In genomic region chr7:36894190-36894589, GRCh38 we compare ENCODE assay signal across 24 cellular contexts.
A peak's percentile ranks its signal among the peaks of the same experiment; 100 is the strongest.
DNase-seq lines count a peak whose midpoint lies in the region; ATAC-seq and TF ChIP-seq lines count a peak whose summit lies in the region.
"Had no signal": no experiment of that assay in that cellular context is flagged by ENCODE, and none has a peak within 500 bp of the region (broad histone marks: within the 10 kb centered on the region; RNA-seq: fewer than 3 reads in every experiment).

No MANE protein-coding gene starts in this region.

- H3K4me1 Mint-ChIP-seq in activated CD4-positive, alpha-beta T cell treated with anti-CD3 and anti-CD28 coated beads, Interleukin-2, amount 10 ng/mL, durations not matched to agents 7 days and 5 days: peaks cover 14% of the 10 kb centered on the region
- H3K4me1 Mint-ChIP-seq in activated naive CD8-positive, alpha-beta T cell treated with anti-CD3 and anti-CD28 coated beads for 36 hours: peaks cover 16% of the 10 kb centered on the region

- DNase-seq in activated CD4-positive, alpha-beta T cell treated with anti-CD3 and anti-CD28 coated beads, Interleukin-2, amount 10 ng/mL, durations not matched to agents 7 days and 5 days: no peak
- DNase-seq in activated CD4-positive, alpha-beta T cell treated with anti-CD3 and anti-CD28 coated beads for 4 hours: no peak
- peak; percentile 2 for DNase-seq in activated naive CD8-positive, alpha-beta T cell treated with anti-CD3 and anti-CD28 coated beads for 36 hours
- DNase-seq in sciatic nerve (ENCODE audit: low spot score): no peak
- DNase-seq in dorsolateral prefrontal cortex: no peak
- DNase-seq in NCI-H2107 (lab: John Stamatoyannopoulos, UW): no peak
- no peak for DNase-seq in HK-2 (ENCODE audit: unreplicated experiment)
- DNase-seq: amniotic stem cell; caudate nucleus; gastrocnemius medialis; GDM1; KBM-7; mesendoderm; naive thymus-derived CD4-positive, alpha-beta T cell; NCI-H187; NK-92 treated with Interleukin-12 subunit alpha and Interleukin-12 subunit beta, amount 100 ng/mL, for 24 hours; RPMI8226; stimulated activated CD4-positive, alpha-beta T cell treated with anti-CD3 and anti-CD28 coated beads, Interleukin-2, amount 100 ng/mL, for 48 hours had no signal

- ATAC-seq in GM18867 (IDR thresholded peaks at IDR 0.05; ENCODE audit: unreplicated experiment) (peak; percentile 44), sciatic nerve (peak; percentile 18)
- ATAC-seq: A549; gastrocnemius medialis; naive thymus-derived CD4-positive, alpha-beta T cell; SK-N-SH treated with all-trans-retinoic acid at 6 μM for 48 hours had no signal

- CTCF ChIA-PET in activated CD4-positive, alpha-beta T cell treated with anti-CD3 and anti-CD28 coated beads, Interleukin-2, amount 10 ng/mL, durations not matched to agents 7 days and 5 days (lab: Charles Lee): interaction anchor here (1.1 kb wide), 1 partner anchor 11 kb away, joined by 4 read pairs; no protein-coding TSS in a partner anchor

- no peak overlapping the region for H3K4me3 Mint-ChIP-seq in activated CD4-positive, alpha-beta T cell treated with anti-CD3 and anti-CD28 coated beads, Interleukin-2, amount 10 ng/mL, durations not matched to agents 7 days and 5 days
- no peak overlapping the region for H3K4me3 Mint-ChIP-seq in activated naive CD8-positive, alpha-beta T cell treated with anti-CD3 and anti-CD28 coated beads for 36 hours
- H3K4me3 Mint-ChIP-seq: naive thymus-derived CD4-positive, alpha-beta T cell had no signal

- H3K27ac ChIP-seq in dorsolateral prefrontal cortex: no peak overlapping the region
- H3K27ac ChIP-seq: A549, BLaER1, gastrocnemius medialis, skin epidermis had no signal

- no peaks in the 10 kb centered on the region for H3K27me3 ChIP-seq in dorsolateral prefrontal cortex
- H3K27me3 ChIP-seq: BLaER1, gastrocnemius medialis had no signal

- POLR2A ChIA-PET in activated CD4-positive, alpha-beta T cell treated with anti-CD3 and anti-CD28 coated beads, Interleukin-2, amount 10 ng/mL, durations not matched to agents 7 days and 5 days (lab: Charles Lee): no interaction called here

- peak overlapping the region; percentile 6 for H3K27ac Mint-ChIP-seq in activated CD4-positive, alpha-beta T cell treated with anti-CD3 and anti-CD28 coated beads, Interleukin-2, amount 10 ng/mL, durations not matched to agents 7 days and 5 days
- peak overlapping the region; percentile 44 for H3K27ac Mint-ChIP-seq in activated naive CD8-positive, alpha-beta T cell treated with anti-CD3 and anti-CD28 coated beads for 36 hours

- no peak overlapping the region for H3K4me3 ChIP-seq in dorsolateral prefrontal cortex
- H3K4me3 ChIP-seq: A549, BLaER1, gastrocnemius medialis, skin epidermis had no signal

- H3K36me3 Mint-ChIP-seq in activated CD4-positive, alpha-beta T cell treated with anti-CD3 and anti-CD28 coated beads, Interleukin-2, amount 10 ng/mL, durations not matched to agents 7 days and 5 days (ENCODE audit: low read depth): peaks cover 66% of the 10 kb centered on the region
- peaks cover 50% of the 10 kb centered on the region for H3K36me3 Mint-ChIP-seq in activated naive CD8-positive, alpha-beta T cell treated with anti-CD3 and anti-CD28 coated beads for 36 hours

- TF ChIP-seq CTCF in dorsolateral prefrontal cortex (IDR thresholded peaks at IDR 0.05 in 54 of 56, conservative IDR thresholded peaks at IDR 0.05 in 2 of 56; ENCODE audit: low read depth in 1 of 56, partially characterized antibody in 56 of 56): no peak

- H3K27me3 Mint-ChIP-seq in activated CD4-positive, alpha-beta T cell treated with anti-CD3 and anti-CD28 coated beads, Interleukin-2, amount 10 ng/mL, durations not matched to agents 7 days and 5 days: no peaks in the 10 kb centered on the region
- H3K27me3 Mint-ChIP-seq in activated naive CD8-positive, alpha-beta T cell treated with anti-CD3 and anti-CD28 coated beads for 36 hours: no peaks in the 10 kb centered on the region
- H3K27me3 Mint-ChIP-seq: naive thymus-derived CD4-positive, alpha-beta T cell had no signal

- intact Hi-C loops in sciatic nerve (cut with DNase I) (no loop called here), dorsolateral prefrontal cortex (cut with DNase I) (no loop called here)

- peaks cover 4% of the 10 kb centered on the region for H3K9me3 Mint-ChIP-seq in activated CD4-positive, alpha-beta T cell treated with anti-CD3 and anti-CD28 coated beads, Interleukin-2, amount 10 ng/mL, durations not matched to agents 7 days and 5 days
- H3K9me3 Mint-ChIP-seq in activated naive CD8-positive, alpha-beta T cell treated with anti-CD3 and anti-CD28 coated beads for 36 hours: no peaks in the 10 kb centered on the region
- H3K9me3 Mint-ChIP-seq: activated T-helper 2 cell treated with anti-CD3 and anti-CD28 coated beads, Interferon-gamma antibody, Interleukin-2, Interleukin-4, amounts not matched to agents 10 μg/mL and 5 μg/mL and 100 μg/mL, durations not matched to agents 14 hours and 24 hours and 36 hours had no signal
